Comparison of ENCODE assay signal across 1 cellular context in the genomic region with DNA sequence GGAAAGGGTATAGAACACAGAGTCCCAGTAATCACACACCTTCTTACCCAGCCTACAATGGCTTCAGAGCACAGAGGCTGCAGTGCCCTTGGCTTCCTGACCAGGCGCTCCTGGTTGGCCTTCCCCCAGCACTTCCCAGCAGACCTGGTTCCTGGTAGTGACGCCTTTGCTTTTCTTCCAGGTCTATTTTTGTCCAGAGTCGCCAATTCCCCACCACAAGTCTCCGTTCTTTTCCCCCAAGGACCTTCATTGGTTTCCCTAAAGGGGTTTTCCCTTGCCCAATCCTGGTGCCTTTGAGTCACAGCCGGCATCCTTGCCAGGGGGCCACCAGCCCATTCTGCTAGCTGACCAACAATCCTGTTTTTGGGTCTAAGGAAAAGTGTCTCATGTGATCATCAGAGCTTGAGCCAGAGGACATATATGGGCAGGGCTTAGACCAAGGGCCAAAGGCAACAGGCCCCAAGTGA.
TF ChIP-seq lines count a peak whose summit lies in the region.

No MANE protein-coding gene starts in this region.

TF ChIP-seq in A549, 52 proteins besides CTCF, POLR2A, EP300 and RAD21 (continued from another document):
- TF ChIP-seq, protein P1, sequence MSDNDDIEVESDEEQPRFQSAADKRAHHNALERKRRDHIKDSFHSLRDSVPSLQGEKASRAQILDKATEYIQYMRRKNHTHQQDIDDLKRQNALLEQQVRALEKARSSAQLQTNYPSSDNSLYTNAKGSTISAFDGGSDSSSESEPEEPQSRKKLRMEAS (IDR thresholded peaks at IDR 0.05), result no peak
- TF ChIP-seq EHF (CRISPR knock-in tag; IDR thresholded peaks at IDR 0.05), result no peak
- TF ChIP-seq CHD4 (IDR thresholded peaks at IDR 0.05; ENCODE audit: borderline replicate concordance), result no peak
- TF ChIP-seq TFCP2L1 (CRISPR knock-in tag; IDR thresholded peaks at IDR 0.05), result no peak
- no peak for TF ChIP-seq PHF8 (IDR thresholded peaks at IDR 0.05; ENCODE audit: borderline replicate concordance, low read depth)
- no peak for TF ChIP-seq HOXB5 (CRISPR knock-in tag; IDR thresholded peaks at IDR 0.05)
